19 cellular contexts compared by ENCODE assay signal in the genomic region with DNA sequence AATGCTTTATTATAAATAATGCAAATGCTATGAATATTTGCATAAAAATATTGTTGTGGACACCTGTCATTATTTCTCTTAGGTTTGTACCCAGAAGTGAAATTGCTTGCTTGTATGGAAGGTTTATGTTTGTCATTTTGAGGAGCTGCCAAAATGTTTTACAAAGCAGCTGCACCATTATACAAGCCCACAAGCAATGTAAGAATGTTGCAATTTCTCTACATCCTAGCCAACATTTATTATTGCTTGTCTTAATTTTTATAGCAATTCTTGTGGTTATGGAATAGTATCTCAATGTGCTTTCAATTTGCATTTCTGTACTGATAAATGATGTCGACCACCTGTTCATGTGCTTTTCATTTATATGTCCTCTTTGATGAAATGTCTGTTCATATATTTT. TPM values are rescaled to one million over a fixed set of nuclear protein-coding genes. Genes with fewer than 3 reads are reported as not detected.
DNase-seq lines count a peak whose midpoint lies in the region; ATAC-seq and TF ChIP-seq lines count a peak whose summit lies in the region.
"Had no signal": no experiment of that assay in that cellular context is flagged by ENCODE, and none has a peak within 500 bp of the region (broad histone marks: within the 10 kb centered on the region; RNA-seq: fewer than 3 reads in every experiment).

No MANE protein-coding gene starts in this region.

- ATAC-seq in HG03025 (IDR thresholded peaks at IDR 0.05; ENCODE audit: low FRiP score, unreplicated experiment) (no peak), HG02970 (IDR thresholded peaks at IDR 0.05; ENCODE audit: low FRiP score, unreplicated experiment) (no peak)

- H3K4me3 Mint-ChIP-seq in endothelial cell (ENCODE audit: unreplicated experiment) = no peak overlapping the region
- H3K4me3 Mint-ChIP-seq in nephron = no peak overlapping the region
- H3K4me3 Mint-ChIP-seq: CD4-positive, alpha-beta T cell; HFFc6; IgD-negative memory B cell had no signal

- TF ChIP-seq CTCF in endothelial cell (IDR thresholded peaks at IDR 0.05; ENCODE audit: unreplicated experiment) = no peak
- TF ChIP-seq CTCF in nephron (IDR thresholded peaks at IDR 0.05; ENCODE audit: unreplicated experiment in 3 of 3) = no peak

- peaks cover 4% of the 10 kb centered on the region for H3K4me1 Mint-ChIP-seq in endothelial cell (ENCODE audit: unreplicated experiment)
- no peaks in the 10 kb centered on the region for H3K4me1 Mint-ChIP-seq in nephron
- H3K4me1 Mint-ChIP-seq: IgD-negative memory B cell had no signal

- DNase-seq in NCI-H2171 treated with DMSO at 0.1 percent for 48 hours (lab: John Stamatoyannopoulos, UW) = peak; percentile 7
- no peak for DNase-seq in NCI-H2171 (lab: John Stamatoyannopoulos, UW)
- peak; percentile 17 for DNase-seq in NCI-H526 treated with DMSO at 0.1 percent for 48 hours (lab: John Stamatoyannopoulos, UW)
- no peak for DNase-seq in endothelial cell (ENCODE audit: low spot score)
- no peak for DNase-seq in NCI-H2227 (lab: John Stamatoyannopoulos, UW; ENCODE audit: unreplicated experiment)
- DNase-seq: 8988T; Caco-2; CD4-positive, alpha-beta T cell; EL; HFFc6; NCI-H1105; NCI-H2081; NCI-H510A treated with DMSO at 0.1 percent for 48 hours; Right ventricle myocardium superior; SK-N-SH had no signal

- no peaks in the 10 kb centered on the region for H3K27me3 Mint-ChIP-seq in endothelial cell (ENCODE audit: unreplicated experiment)
- no peaks in the 10 kb centered on the region for H3K27me3 Mint-ChIP-seq in nephron (ENCODE audit: low read depth)
- H3K27me3 Mint-ChIP-seq: CD4-positive, alpha-beta T cell; IgD-negative memory B cell had no signal

- H3K27ac Mint-ChIP-seq in endothelial cell (ENCODE audit: unreplicated experiment) (peak overlapping the region; percentile 85), nephron (peak overlapping the region in 2 of 3 experiments; percentile 6 to 65)
- H3K27ac Mint-ChIP-seq: CD4-positive, alpha-beta T cell; HFFc6; IgD-negative memory B cell had no signal

- no peaks in the 10 kb centered on the region for H3K9me3 Mint-ChIP-seq in endothelial cell (ENCODE audit: unreplicated experiment)
- H3K9me3 Mint-ChIP-seq in nephron = peaks cover 8% of the 10 kb centered on the region
- H3K9me3 Mint-ChIP-seq: CD4-positive, alpha-beta T cell; HFFc6; IgD-negative memory B cell had no signal

- H3K36me3 Mint-ChIP-seq in endothelial cell (ENCODE audit: low read depth, unreplicated experiment) = no peaks in the 10 kb centered on the region
- H3K36me3 Mint-ChIP-seq in nephron (ENCODE audit: low read depth) = no peaks in the 10 kb centered on the region
- H3K36me3 Mint-ChIP-seq: IgD-negative memory B cell had no signal

RNA-seq across cellular contexts. Expression of a gene that starts 18.7 kb away (rescaled TPM):
- 267 TPM for total RNA-seq in endothelial cell (ENCODE audit: unreplicated experiment)

Comparison
In these comparisons a context has a peak if more than half of its experiments do, and no peak if none do; other contexts are left out.
1. DNase-seq: peak in NCI-H2171 treated with DMSO at 0.1 percent for 48 hours (single experiment) and NCI-H526 treated with DMSO at 0.1 percent for 48 hours (single experiment); none in NCI-H2171 (single experiment), endothelial cell (single experiment) and NCI-H2227 (single experiment).